In the genomic region with DNA sequence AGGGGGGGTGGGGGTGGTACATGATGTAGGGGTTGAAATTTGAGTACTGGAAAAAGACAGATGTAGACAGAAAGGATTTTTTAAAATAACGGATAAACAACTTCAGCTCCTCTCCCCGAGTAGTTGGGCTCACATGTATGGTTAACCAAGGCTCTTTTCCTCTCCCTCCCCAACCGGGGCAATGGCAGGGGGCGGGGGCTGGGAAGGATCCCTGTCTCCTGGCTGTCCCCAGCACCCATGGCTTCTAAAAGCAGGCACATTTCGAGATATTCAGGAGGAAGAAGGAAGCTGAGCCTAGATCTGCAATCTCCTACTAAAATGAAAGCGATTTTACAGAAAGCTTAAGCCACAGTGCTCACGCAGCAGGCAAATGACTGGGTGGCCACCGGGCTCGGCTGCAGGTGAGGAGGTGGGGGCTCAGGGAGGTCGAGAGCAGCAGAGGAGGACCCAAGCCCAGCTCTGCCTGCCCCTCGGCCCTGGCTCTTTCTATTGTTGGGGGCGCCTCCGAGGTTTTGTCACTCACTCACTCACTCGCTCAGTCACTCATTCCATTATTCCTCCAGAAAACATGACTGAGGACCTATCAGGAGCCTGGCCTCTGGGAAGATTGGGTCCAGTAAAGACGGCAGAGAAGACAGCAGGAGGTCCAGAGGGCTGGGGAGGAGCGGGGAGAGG, we compare ENCODE assay signal across 18 cellular contexts.
"Had no signal": no experiment of that assay in that cellular context is flagged by ENCODE, and none has a peak within 500 bp of the region (broad histone marks: within the 10 kb centered on the region; RNA-seq: fewer than 3 reads in every experiment).

No MANE protein-coding gene starts in this region.

- ATAC-seq: activated CD4-positive, alpha-beta T cell treated with anti-CD3 and anti-CD28 coated beads for 36 hours; gastroesophageal sphincter; heart right ventricle; left lung; naive thymus-derived CD8-positive, alpha-beta T cell; T-helper 17 cell had no signal

- H3K9me3 ChIP-seq: ascending aorta, breast epithelium, gastroesophageal sphincter, heart right ventricle, left lung, prostate gland, right lobe of liver, upper lobe of right lung had no signal

- H3K4me3 ChIP-seq: ascending aorta, breast epithelium, gastroesophageal sphincter, heart right ventricle, left lung, prostate gland, right lobe of liver, smooth muscle cell, upper lobe of right lung had no signal

- H3K4me1 Mint-ChIP-seq: activated CD4-positive, alpha-beta memory T cell treated with anti-CD3 and anti-CD28 coated beads, Interleukin-2, amount 10 ng/mL, durations not matched to agents 7 days and 5 days; activated CD4-positive, alpha-beta T cell treated with anti-CD3 and anti-CD28 coated beads for 36 hours; activated naive CD4-positive, alpha-beta T cell treated with anti-CD3 and anti-CD28 coated beads, Interleukin-2, amount 10 ng/mL, durations not matched to agents 7 days and 5 days; memory B cell had no signal

- H3K9me3 Mint-ChIP-seq: activated CD4-positive, alpha-beta memory T cell treated with anti-CD3 and anti-CD28 coated beads, Interleukin-2, amount 10 ng/mL, durations not matched to agents 7 days and 5 days; activated naive CD4-positive, alpha-beta T cell treated with anti-CD3 and anti-CD28 coated beads, Interleukin-2, amount 10 ng/mL, durations not matched to agents 7 days and 5 days; memory B cell; stimulated activated naive CD8-positive, alpha-beta T cell treated with anti-CD3 and anti-CD28 coated beads, Interleukin-15, Interleukin-2, amounts not matched to agents 100 ng/mL and 50 ng/mL, for 24 hours had no signal

- H3K27me3 ChIP-seq: ascending aorta, breast epithelium, right lobe of liver had no signal

- DNase-seq: activated CD4-positive, alpha-beta memory T cell treated with anti-CD3 and anti-CD28 coated beads, Interleukin-2, amount 10 ng/mL, durations not matched to agents 7 days and 5 days; activated CD4-positive, alpha-beta T cell treated with anti-CD3 and anti-CD28 coated beads for 36 hours; activated naive CD4-positive, alpha-beta T cell treated with anti-CD3 and anti-CD28 coated beads, Interleukin-2, amount 10 ng/mL, durations not matched to agents 7 days and 5 days; dermis blood vessel endothelial cell; erythroblast; heart right ventricle; left lung; T-helper 17 cell; upper lobe of right lung had no signal

- H3K27ac Mint-ChIP-seq: activated CD4-positive, alpha-beta memory T cell treated with anti-CD3 and anti-CD28 coated beads, Interleukin-2, amount 10 ng/mL, durations not matched to agents 7 days and 5 days; activated CD4-positive, alpha-beta T cell treated with anti-CD3 and anti-CD28 coated beads for 36 hours; activated naive CD4-positive, alpha-beta T cell treated with anti-CD3 and anti-CD28 coated beads, Interleukin-2, amount 10 ng/mL, durations not matched to agents 7 days and 5 days; memory B cell; naive thymus-derived CD8-positive, alpha-beta T cell; stimulated activated naive CD8-positive, alpha-beta T cell treated with anti-CD3 and anti-CD28 coated beads, Interleukin-15, Interleukin-2, amounts not matched to agents 100 ng/mL and 50 ng/mL, for 24 hours; T-helper 17 cell had no signal

- H3K4me1 ChIP-seq: ascending aorta, breast epithelium, gastroesophageal sphincter, left lung, prostate gland, right lobe of liver, upper lobe of right lung had no signal

- H3K27me3 Mint-ChIP-seq: activated naive CD4-positive, alpha-beta T cell treated with anti-CD3 and anti-CD28 coated beads, Interleukin-2, amount 10 ng/mL, durations not matched to agents 7 days and 5 days; stimulated activated naive CD8-positive, alpha-beta T cell treated with anti-CD3 and anti-CD28 coated beads, Interleukin-15, Interleukin-2, amounts not matched to agents 100 ng/mL and 50 ng/mL, for 24 hours had no signal

- H3K4me3 Mint-ChIP-seq: activated CD4-positive, alpha-beta memory T cell treated with anti-CD3 and anti-CD28 coated beads, Interleukin-2, amount 10 ng/mL, durations not matched to agents 7 days and 5 days; activated CD4-positive, alpha-beta T cell treated with anti-CD3 and anti-CD28 coated beads for 36 hours; activated naive CD4-positive, alpha-beta T cell treated with anti-CD3 and anti-CD28 coated beads, Interleukin-2, amount 10 ng/mL, durations not matched to agents 7 days and 5 days; memory B cell; stimulated activated naive CD8-positive, alpha-beta T cell treated with anti-CD3 and anti-CD28 coated beads, Interleukin-15, Interleukin-2, amounts not matched to agents 100 ng/mL and 50 ng/mL, for 24 hours; T-helper 17 cell had no signal

- H3K36me3 Mint-ChIP-seq: activated naive CD4-positive, alpha-beta T cell treated with anti-CD3 and anti-CD28 coated beads, Interleukin-2, amount 10 ng/mL, durations not matched to agents 7 days and 5 days; memory B cell; naive thymus-derived CD8-positive, alpha-beta T cell had no signal

- H3K36me3 ChIP-seq: ascending aorta, breast epithelium, gastroesophageal sphincter, heart right ventricle, left lung, prostate gland, right lobe of liver, upper lobe of right lung had no signal

- H3K4me2 ChIP-seq: smooth muscle cell had no signal

- H3K27ac ChIP-seq: ascending aorta, breast epithelium, gastroesophageal sphincter, heart right ventricle, left lung, prostate gland, right lobe of liver, upper lobe of right lung had no signal
